ENCODE assay signal across 1 cellular context in the genomic region with DNA sequence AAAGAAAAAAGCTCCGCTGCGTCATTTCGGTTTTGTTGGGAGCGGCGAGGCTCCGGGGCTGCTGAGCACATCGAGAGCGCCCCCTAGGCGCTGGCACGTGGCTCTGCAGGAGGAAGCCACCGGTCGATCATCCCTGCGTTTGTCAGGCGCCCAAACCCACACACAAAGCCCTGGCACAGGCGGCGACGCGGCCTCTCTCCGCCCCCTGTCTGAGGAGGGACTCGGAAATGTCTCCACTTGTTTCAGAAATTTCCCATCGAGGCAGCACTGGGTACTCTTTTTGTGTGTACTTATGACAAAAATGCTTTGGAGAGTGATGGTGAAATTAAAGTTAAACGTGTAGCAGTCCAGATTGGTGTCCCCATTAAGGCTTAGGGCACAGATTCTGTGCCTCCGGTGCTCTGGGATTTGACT.
TF ChIP-seq lines count a peak whose summit lies in the region.

No MANE protein-coding gene starts in this region.

TF ChIP-seq in WTC11, 78 proteins besides CTCF, POLR2A, EP300 and RAD21 (continued from another document):
- TF ChIP-seq SP1 (CRISPR knock-in tag; conservative IDR thresholded peaks at IDR 0.05) = no peak
- no peak for TF ChIP-seq FOXK1 (CRISPR knock-in tag; IDR thresholded peaks at IDR 0.05)
- TF ChIP-seq, protein P1, sequence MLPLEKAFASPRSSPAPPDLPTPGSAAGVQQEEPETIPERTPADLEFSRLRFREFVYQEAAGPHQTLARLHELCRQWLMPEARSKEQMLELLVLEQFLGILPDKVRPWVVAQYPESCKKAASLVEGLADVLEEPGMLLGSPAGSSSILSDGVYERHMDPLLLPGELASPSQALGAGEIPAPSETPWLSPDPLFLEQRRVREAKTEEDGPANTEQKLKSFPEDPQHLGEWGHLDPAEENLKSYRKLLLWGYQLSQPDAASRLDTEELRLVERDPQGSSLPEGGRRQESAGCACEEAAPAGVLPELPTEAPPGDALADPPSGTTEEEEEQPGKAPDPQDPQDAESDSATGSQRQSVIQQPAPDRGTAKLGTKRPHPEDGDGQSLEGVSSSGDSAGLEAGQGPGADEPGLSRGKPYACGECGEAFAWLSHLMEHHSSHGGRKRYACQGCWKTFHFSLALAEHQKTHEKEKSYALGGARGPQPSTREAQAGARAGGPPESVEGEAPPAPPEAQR (CRISPR knock-in tag; IDR thresholded peaks at IDR 0.05) = no peak
- no peak for TF ChIP-seq ESRRA (CRISPR knock-in tag; IDR thresholded peaks at IDR 0.05; ENCODE audit: borderline replicate concordance)
- no peak for TF ChIP-seq TP53 (CRISPR knock-in tag; IDR thresholded peaks at IDR 0.05)
- TF ChIP-seq, protein P2, sequence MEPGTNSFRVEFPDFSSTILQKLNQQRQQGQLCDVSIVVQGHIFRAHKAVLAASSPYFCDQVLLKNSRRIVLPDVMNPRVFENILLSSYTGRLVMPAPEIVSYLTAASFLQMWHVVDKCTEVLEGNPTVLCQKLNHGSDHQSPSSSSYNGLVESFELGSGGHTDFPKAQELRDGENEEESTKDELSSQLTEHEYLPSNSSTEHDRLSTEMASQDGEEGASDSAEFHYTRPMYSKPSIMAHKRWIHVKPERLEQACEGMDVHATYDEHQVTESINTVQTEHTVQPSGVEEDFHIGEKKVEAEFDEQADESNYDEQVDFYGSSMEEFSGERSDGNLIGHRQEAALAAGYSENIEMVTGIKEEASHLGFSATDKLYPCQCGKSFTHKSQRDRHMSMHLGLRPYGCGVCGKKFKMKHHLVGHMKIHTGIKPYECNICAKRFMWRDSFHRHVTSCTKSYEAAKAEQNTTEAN (CRISPR knock-in tag; IDR thresholded peaks at IDR 0.05) = no peak
- TF ChIP-seq, protein P3, sequence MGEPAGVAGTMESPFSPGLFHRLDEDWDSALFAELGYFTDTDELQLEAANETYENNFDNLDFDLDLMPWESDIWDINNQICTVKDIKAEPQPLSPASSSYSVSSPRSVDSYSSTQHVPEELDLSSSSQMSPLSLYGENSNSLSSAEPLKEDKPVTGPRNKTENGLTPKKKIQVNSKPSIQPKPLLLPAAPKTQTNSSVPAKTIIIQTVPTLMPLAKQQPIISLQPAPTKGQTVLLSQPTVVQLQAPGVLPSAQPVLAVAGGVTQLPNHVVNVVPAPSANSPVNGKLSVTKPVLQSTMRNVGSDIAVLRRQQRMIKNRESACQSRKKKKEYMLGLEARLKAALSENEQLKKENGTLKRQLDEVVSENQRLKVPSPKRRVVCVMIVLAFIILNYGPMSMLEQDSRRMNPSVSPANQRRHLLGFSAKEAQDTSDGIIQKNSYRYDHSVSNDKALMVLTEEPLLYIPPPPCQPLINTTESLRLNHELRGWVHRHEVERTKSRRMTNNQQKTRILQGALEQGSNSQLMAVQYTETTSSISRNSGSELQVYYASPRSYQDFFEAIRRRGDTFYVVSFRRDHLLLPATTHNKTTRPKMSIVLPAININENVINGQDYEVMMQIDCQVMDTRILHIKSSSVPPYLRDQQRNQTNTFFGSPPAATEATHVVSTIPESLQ (CRISPR knock-in tag; IDR thresholded peaks at IDR 0.05) = no peak
- no peak for TF ChIP-seq GRHL2 (CRISPR knock-in tag; IDR thresholded peaks at IDR 0.05; ENCODE audit: insufficient replicate concordance, severe bottlenecking)
- TF ChIP-seq, protein P4, sequence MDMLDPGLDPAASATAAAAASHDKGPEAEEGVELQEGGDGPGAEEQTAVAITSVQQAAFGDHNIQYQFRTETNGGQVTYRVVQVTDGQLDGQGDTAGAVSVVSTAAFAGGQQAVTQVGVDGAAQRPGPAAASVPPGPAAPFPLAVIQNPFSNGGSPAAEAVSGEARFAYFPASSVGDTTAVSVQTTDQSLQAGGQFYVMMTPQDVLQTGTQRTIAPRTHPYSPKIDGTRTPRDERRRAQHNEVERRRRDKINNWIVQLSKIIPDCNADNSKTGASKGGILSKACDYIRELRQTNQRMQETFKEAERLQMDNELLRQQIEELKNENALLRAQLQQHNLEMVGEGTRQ (CRISPR knock-in tag; IDR thresholded peaks at IDR 0.05) = peak; percentile 79
- 0 out of 2 replicates have a peak, but pooled peaks have one; percentile 23 for TF ChIP-seq ETV6 (CRISPR knock-in tag; IDR thresholded peaks at IDR 0.05)
- TF ChIP-seq ZNF263 (CRISPR knock-in tag; IDR thresholded peaks at IDR 0.05; ENCODE audit: low read depth) = no peak
- TF ChIP-seq TEAD1 (CRISPR knock-in tag; IDR thresholded peaks at IDR 0.05) = peak; percentile 62; the same call in 1 of the 2 replicates
- TF ChIP-seq ZNF416 (CRISPR knock-in tag; IDR thresholded peaks at IDR 0.05) = no peak
- TF ChIP-seq, protein P5, sequence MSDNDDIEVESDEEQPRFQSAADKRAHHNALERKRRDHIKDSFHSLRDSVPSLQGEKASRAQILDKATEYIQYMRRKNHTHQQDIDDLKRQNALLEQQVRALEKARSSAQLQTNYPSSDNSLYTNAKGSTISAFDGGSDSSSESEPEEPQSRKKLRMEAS (CRISPR knock-in tag; IDR thresholded peaks at IDR 0.05) = peak; percentile 62; the same call in 1 of the 2 replicates
